28 cellular contexts compared by ENCODE assay signal in genomic region chr20:24980321-24981053, GRCh38. TPM values are rescaled to one million over a fixed set of nuclear protein-coding genes. Genes with fewer than 3 reads are reported as not detected.
DNase-seq lines count a peak whose midpoint lies in the region; ATAC-seq and TF ChIP-seq lines count a peak whose summit lies in the region.
"Had no signal": no experiment of that assay in that cellular context is flagged by ENCODE, and none has a peak within 500 bp of the region (broad histone marks: within the 10 kb centered on the region; RNA-seq: fewer than 3 reads in every experiment).

No MANE protein-coding gene starts in this region.

- H4K20me1 ChIP-seq in osteoblast (ENCODE audit: insufficient read depth, low read length): peaks cover 27% of the 10 kb centered on the region

- intact Hi-C loops in activated CD4-positive, alpha-beta T cell treated with anti-CD3 and anti-CD28 coated beads, Interleukin-2, amount 10 ng/mL, durations not matched to agents 24 days and 14 days (cut with micrococcal nuclease): no loop called here
- intact Hi-C loops in Caco-2 (cut with micrococcal nuclease; ENCODE audit: unreplicated experiment) (no loop called here), dorsolateral prefrontal cortex (cut with DNase I) (no loop called here), gastrocnemius medialis (cut with DNase I; ENCODE audit: low total_unique reads) (no loop called here)

- in situ Hi-C loops in gastrocnemius medialis (cut with MboI; ENCODE audit: low sequenced_read_pairs in 4 of 4): loop anchor here (25.0 kb wide), 5 partner anchors 207 to 1343 kb away; partner anchors contain the start of genes CST3 (in 1 of the 4) and ENTPD6 (in 1 of the 4)

- H3K4me1 Mint-ChIP-seq in activated CD4-positive, alpha-beta T cell treated with anti-CD3 and anti-CD28 coated beads, Interleukin-2, amount 10 ng/mL, durations not matched to agents 24 days and 14 days: peaks cover 32% of the 10 kb centered on the region
- H3K4me1 Mint-ChIP-seq in Caco-2 (ENCODE audit: low read depth, unreplicated experiment): no peaks in the 10 kb centered on the region

- no peak overlapping the region for H3K4me3 ChIP-seq in Caco-2 (ENCODE audit: low read depth, low read length)
- H3K4me3 ChIP-seq in dorsolateral prefrontal cortex: no peak overlapping the region
- H3K4me3 ChIP-seq in neutrophil (ENCODE audit: low read depth in 1 of 2, low read length in 1 of 2): peak overlapping the region; percentile 48 to 94
- H3K4me3 ChIP-seq in gastrocnemius medialis: no peak overlapping the region
- H3K4me3 ChIP-seq in osteoblast (ENCODE audit: insufficient read depth, low read length): no peak overlapping the region
- H3K4me3 ChIP-seq: cardiac muscle cell, esophagus squamous epithelium, left lung, mucosa of descending colon, neural progenitor cell, psoas muscle, SJCRH30, stomach had no signal

- TF ChIP-seq CTCF in Caco-2 (IDR thresholded peaks at IDR 0.05; ENCODE audit: insufficient read depth in 1 of 2, low read depth in 1 of 2, low read length in 1 of 2, severe bottlenecking in 1 of 2, unreplicated experiment in 1 of 2) (no peak), dorsolateral prefrontal cortex (IDR thresholded peaks at IDR 0.05 in 54 of 56, conservative IDR thresholded peaks at IDR 0.05 in 2 of 56; ENCODE audit: low read depth in 1 of 56, partially characterized antibody in 56 of 56) (no peak), neutrophil (IDR thresholded peaks at IDR 0.05) (no peak), gastrocnemius medialis (IDR thresholded peaks at IDR 0.05 in 4 of 5, conservative IDR thresholded peaks at IDR 0.05 in 1 of 5) (no peak), osteoblast (IDR thresholded peaks at IDR 0.05; ENCODE audit: extremely low read depth, low read depth, low read length) (no peak)

- ATAC-seq in GM19397 (IDR thresholded peaks at IDR 0.05; ENCODE audit: unreplicated experiment) (no peak), gastrocnemius medialis (no peak)
- ATAC-seq: HCT116, left lung, mucosa of descending colon, psoas muscle had no signal

- H3K4me1 ChIP-seq in Caco-2 (no peaks in the 10 kb centered on the region), neutrophil (ENCODE audit: control insufficient read depth in 1 of 2, insufficient read depth in 1 of 2, low read depth in 1 of 2, low read length in 1 of 2) (peaks cover 89 to 92% of the 10 kb centered on the region in 2 experiments), gastrocnemius medialis (peaks cover 14 to 15% of the 10 kb centered on the region in 2 donors), osteoblast (ENCODE audit: insufficient read depth, low read length) (peaks cover 4% of the 10 kb centered on the region)
- H3K4me1 ChIP-seq: neural progenitor cell, SJCRH30 had no signal

- H3K27ac ChIP-seq in dorsolateral prefrontal cortex (peak overlapping the region in 43 of 59 donors; percentile 13 to 92 (median 77)), neutrophil (peak overlapping the region; percentile 96), gastrocnemius medialis (no peak overlapping the region), osteoblast (ENCODE audit: low read depth, low read length) (no peak overlapping the region)
- H3K27ac ChIP-seq: cardiac muscle cell, neural progenitor cell, psoas muscle, SJCRH30 had no signal

- peaks cover 7% of the 10 kb centered on the region for H3K36me3 ChIP-seq in Caco-2 (ENCODE audit: control insufficient read depth, insufficient read depth, low read length)
- peaks cover 51% of the 10 kb centered on the region for H3K36me3 ChIP-seq in neutrophil
- peaks cover 0 to 31% of the 10 kb centered on the region in 2 donors for H3K36me3 ChIP-seq in gastrocnemius medialis
- H3K36me3 ChIP-seq in osteoblast (ENCODE audit: insufficient read depth, low read length): peaks cover 29% of the 10 kb centered on the region
- H3K36me3 ChIP-seq: cardiac muscle cell had no signal

- H3K9me3 ChIP-seq in Caco-2: 0 out of 2 replicates have a peak, but pooled peaks cover 3% of the 10 kb centered on the region
- no peaks in the 10 kb centered on the region for H3K9me3 ChIP-seq in neutrophil
- no peaks in the 10 kb centered on the region for H3K9me3 ChIP-seq in gastrocnemius medialis
- no peaks in the 10 kb centered on the region for H3K9me3 ChIP-seq in osteoblast (ENCODE audit: low read depth, low read length)
- H3K9me3 ChIP-seq: psoas muscle had no signal

- no peaks in the 10 kb centered on the region for H3K27me3 Mint-ChIP-seq in activated CD4-positive, alpha-beta T cell treated with anti-CD3 and anti-CD28 coated beads, Interleukin-2, amount 10 ng/mL, durations not matched to agents 24 days and 14 days
- no peaks in the 10 kb centered on the region for H3K27me3 Mint-ChIP-seq in Caco-2 (ENCODE audit: insufficient read depth, unreplicated experiment)

- no peak overlapping the region for H2AFZ ChIP-seq in osteoblast (ENCODE audit: low read length)
- H2AFZ ChIP-seq: neural progenitor cell had no signal

- TF ChIP-seq POLR2A in gastrocnemius medialis (IDR thresholded peaks at IDR 0.05): no peak

- H3K27me3 ChIP-seq in Caco-2 (replicated peaks; ENCODE audit: control insufficient read depth, insufficient read depth, low read length) (no peaks in the 10 kb centered on the region), dorsolateral prefrontal cortex (no peaks in the 10 kb centered on the region), neutrophil (no peaks in the 10 kb centered on the region), gastrocnemius medialis (no peaks in the 10 kb centered on the region), osteoblast (ENCODE audit: insufficient read depth, low read length) (no peaks in the 10 kb centered on the region)
- H3K27me3 ChIP-seq: cardiac muscle cell, esophagus squamous epithelium, left lung, neural progenitor cell, SJCRH30, stomach had no signal

- H3K36me3 Mint-ChIP-seq in activated CD4-positive, alpha-beta T cell treated with anti-CD3 and anti-CD28 coated beads, Interleukin-2, amount 10 ng/mL, durations not matched to agents 24 days and 14 days (ENCODE audit: low read depth): peaks cover 82% of the 10 kb centered on the region
- peaks cover 49% of the 10 kb centered on the region for H3K36me3 Mint-ChIP-seq in Caco-2 (ENCODE audit: insufficient read depth, unreplicated experiment)

- CTCF ChIA-PET in Caco-2 (lab: Charles Lee): no interaction called here

- no peak for DNase-seq in activated CD4-positive, alpha-beta T cell treated with anti-CD3 and anti-CD28 coated beads, Interleukin-2, amount 10 ng/mL, durations not matched to agents 24 days and 14 days
- DNase-seq in activated CD4-positive, alpha-beta T cell treated with anti-CD3 and anti-CD28 coated beads, Interleukin-2, amount 50 U/mL, for 4 hours: no peak
- DNase-seq in Caco-2 (no peak), dorsolateral prefrontal cortex (peak in 3 of 10 donors; percentile 26 to 42 (median 32)), gastrocnemius medialis (no peak), osteoblast (ENCODE audit: insufficient read length, low spot score, missing footprints) (no peak)
- DNase-seq: activated effector memory CD4-positive, alpha-beta T cell treated with anti-CD3 and anti-CD28 coated beads, Interleukin-2, amount 50 U/mL, for 16 hours; amniotic stem cell; esophagus squamous epithelium; KG1; mucosa of descending colon; NCI-H1694 treated with DMSO at 0.1 percent for 48 hours; NCI-H82; psoas muscle; SJCRH30; small intestine; stimulated activated CD4-positive, alpha-beta T cell treated with anti-CD3 and anti-CD28 coated beads, Interleukin-2, amount 100 ng/mL, for 48 hours; stomach had no signal

- H3K79me2 ChIP-seq in osteoblast (ENCODE audit: insufficient read depth, low read length): peaks cover 45% of the 10 kb centered on the region

- peaks cover 14% of the 10 kb centered on the region for H3K9me3 Mint-ChIP-seq in activated CD4-positive, alpha-beta T cell treated with anti-CD3 and anti-CD28 coated beads, Interleukin-2, amount 10 ng/mL, durations not matched to agents 24 days and 14 days
- H3K9me3 Mint-ChIP-seq in Caco-2 (ENCODE audit: unreplicated experiment): peaks cover 31% of the 10 kb centered on the region

- H3K4me2 ChIP-seq in osteoblast (ENCODE audit: insufficient read depth, low read length): no peak overlapping the region
- H3K4me2 ChIP-seq: neural progenitor cell had no signal

- BruUV-seq in Caco-2 (replicated peaks; lab: Mats Ljungman, UMichigan): no TSS peak

- POLR2A ChIA-PET in Caco-2 (lab: Charles Lee): no interaction called here

- no peak overlapping the region for H3K4me3 Mint-ChIP-seq in activated CD4-positive, alpha-beta T cell treated with anti-CD3 and anti-CD28 coated beads, Interleukin-2, amount 10 ng/mL, durations not matched to agents 24 days and 14 days
- no peak overlapping the region for H3K4me3 Mint-ChIP-seq in Caco-2 (ENCODE audit: unreplicated experiment)
- H3K4me3 Mint-ChIP-seq: neural progenitor cell had no signal

- H3K27ac Mint-ChIP-seq in activated CD4-positive, alpha-beta T cell treated with anti-CD3 and anti-CD28 coated beads, Interleukin-2, amount 10 ng/mL, durations not matched to agents 24 days and 14 days: peak overlapping the region; percentile 32
- H3K27ac Mint-ChIP-seq in Caco-2 (ENCODE audit: unreplicated experiment): peak overlapping the region; percentile 56
- H3K27ac Mint-ChIP-seq: neural progenitor cell had no signal

RNA-seq across cellular contexts. Expression of gene APMAP, which starts 12.1 kb away (rescaled TPM):
- total RNA-seq in activated CD4-positive, alpha-beta T cell treated with anti-CD3 and anti-CD28 coated beads, Interleukin-2, amount 10 ng/mL, durations not matched to agents 24 days and 14 days: 56.4 and 56.8 TPM in 2 replicates
- total RNA-seq in Caco-2 (2022) (119 and 138 TPM in 2 replicates), dorsolateral prefrontal cortex (100 to 1,000 TPM in 21 of 120 experiments, 10 to 100 TPM in 99; 43.1 to 113 (median 90.4) TPM), gastrocnemius medialis (100 to 1,000 TPM in 1 of 4 donors, 10 to 100 TPM in 3; 24.2 to 108 (median 29.3) TPM), osteoblast (69.2 and 70.2 TPM in 2 replicates)

RNA-seq across cellular contexts. Expression of gene CST7, which starts 31.4 kb away (rescaled TPM):
- 115 and 117 TPM in 2 replicates for total RNA-seq in activated CD4-positive, alpha-beta T cell treated with anti-CD3 and anti-CD28 coated beads, Interleukin-2, amount 10 ng/mL, durations not matched to agents 24 days and 14 days
- total RNA-seq in Caco-2 (2022) (not detected in 2 replicates), dorsolateral prefrontal cortex (1 to 10 TPM in 38 of 120 experiments, under 1 TPM in 28, not detected in 54; 0.41 to 9.7 (median 1.1) TPM), gastrocnemius medialis (1 to 10 TPM in 2 of 4 donors, under 1 TPM in 1, not detected in 1; 0.91 to 1.9 (median 1.0) TPM), osteoblast (not detected in 2 replicates)
- total RNA-seq: A673, cardiac muscle cell, glomerular endothelial cell, HT-29, SJCRH30, urinary bladder had no signal

Comparison
In these comparisons a context has a peak if more than half of its experiments do, and no peak if none do; other contexts are left out.
1. H3K4me3 ChIP-seq: peak in neutrophil (2 of 2); none in Caco-2 (single experiment), dorsolateral prefrontal cortex (0 of 59), gastrocnemius medialis (0 of 4) and osteoblast (single experiment).
2. H3K27ac ChIP-seq: peak in dorsolateral prefrontal cortex (43 of 59) and neutrophil (single experiment); none in gastrocnemius medialis (0 of 4) and osteoblast (single experiment).
3. RNA of gene CST7, which starts 31.4 kb away (total RNA-seq): 115 to 117 TPM in activated CD4-positive, alpha-beta T cell treated with anti-CD3 and anti-CD28 coated beads, Interleukin-2, amount 10 ng/mL, durations not matched to agents 24 days and 14 days; 0.91 to 1.9 TPM in gastrocnemius medialis, 0.41 to 9.7 TPM in dorsolateral prefrontal cortex, not detected in Caco-2 and not detected in osteoblast; every median in the first group is over 10 times any median in the second.